Comparison of ENCODE assay signal across 8 cellular contexts in genomic region chr19:12995596-12996541, GRCh38. TPM values are rescaled to one million over a fixed set of nuclear protein-coding genes. Genes with fewer than 3 reads are reported as not detected.
DNase-seq lines count a peak whose midpoint lies in the region; ATAC-seq and TF ChIP-seq lines count a peak whose summit lies in the region.

No MANE protein-coding gene starts in this region.

- no peak overlapping the region for H2BK20ac ChIP-seq in H9 (ENCODE audit: low read depth, low read length, poor library complexity, severe bottlenecking)

- H3K9me3 Mint-ChIP-seq in H9 (peaks cover 2 to 9% of the 10 kb centered on the region in 2 experiments; a peak in 2 of 5 replicates), immature natural killer cell (peaks cover 0 to 2% (median 0%) of the 10 kb centered on the region in 6 donors)
- no peaks in the 10 kb centered on the region for H3K9me3 Mint-ChIP-seq in stimulated activated naive B cell treated with anti-CD40 and anti-IgM and Interleukin-4, amounts not matched to agents 10 μg/mL and 1 μg/mL and 100 μg/mL, for 72 hours

- DNase-seq in AG08395 (ENCODE audit: low spot score) (peak; percentile 29), H9 (no peak), immature natural killer cell (peak in 2 of 3 donors; percentile 28 to 30), T-helper 1 cell (no peak), NCI-H128 (lab: John Stamatoyannopoulos, UW; ENCODE audit: unreplicated experiment) (no peak)
- DNase-seq in stimulated activated naive B cell treated with anti-CD40 and anti-IgM and Interleukin-4, amounts not matched to agents 10 μg/mL and 1 μg/mL and 100 μg/mL, for 72 hours: no peak

- H3K27me3 Mint-ChIP-seq in H9 (ENCODE audit: low read depth) (peaks cover 97% of the 10 kb centered on the region), immature natural killer cell (ENCODE audit: low read depth in 3 of 3) (peaks cover 26 to 44% (median 39%) of the 10 kb centered on the region in 3 donors)
- H3K27me3 Mint-ChIP-seq in stimulated activated naive B cell treated with anti-CD40 and anti-IgM and Interleukin-4, amounts not matched to agents 10 μg/mL and 1 μg/mL and 100 μg/mL, for 72 hours: peaks cover 12 to 32% of the 10 kb centered on the region in 2 donors

- TF ChIP-seq CTCF in H9 (conservative IDR thresholded peaks at IDR 0.05): no peak

- H2BK12ac ChIP-seq in H9 (ENCODE audit: insufficient read length, low read depth, low read length): no peak overlapping the region

- H3K18ac ChIP-seq in H9 (ENCODE audit: insufficient read length, low read depth, low read length): no peak overlapping the region

- H4K91ac ChIP-seq in H9 (ENCODE audit: insufficient read length, low read depth, low read length): no peak overlapping the region

- H3K79me2 ChIP-seq in H9 (ENCODE audit: insufficient read depth, low read length): no peaks in the 10 kb centered on the region

- H3K4ac ChIP-seq in H9 (ENCODE audit: low read depth, low read length): no peak overlapping the region

- H2AFZ ChIP-seq in H9 (ENCODE audit: low read length): no peak overlapping the region

- no peak overlapping the region for H3K56ac ChIP-seq in H9 (ENCODE audit: insufficient read length, low read depth, low read length)

- H3K27ac ChIP-seq in H9 (ENCODE audit: insufficient read length, low read depth, low read length) (no peak overlapping the region), angular gyrus (ENCODE audit: low read depth, low read length) (peak overlapping the region; percentile 84)

- H3K4me1 ChIP-seq in H9 (ENCODE audit: insufficient read depth, low read length): no peaks in the 10 kb centered on the region

- H3K14ac ChIP-seq in H9 (ENCODE audit: insufficient read depth, low read length): no peak overlapping the region

- H4K5ac ChIP-seq in H9 (ENCODE audit: insufficient read length, low read depth, low read length): no peak overlapping the region

- WGBS in H9 (ENCODE audit: extremely low coverage, insufficient read length, low lambda C conversion rate): no CpG with 5 or more reads among the region's 138 CpGs

- no peak overlapping the region for H3K23ac ChIP-seq in H9 (ENCODE audit: insufficient read length, low read depth, low read length)

- no peak overlapping the region for H2AK5ac ChIP-seq in H9 (ENCODE audit: insufficient read length, low read length)

- H3K36me3 Mint-ChIP-seq in H9 (ENCODE audit: insufficient read depth in 1 of 3, low read depth in 3 of 3) (peaks cover 0 to 2% (median 0%) of the 10 kb centered on the region in 3 experiments; a peak in 1 of 7 replicates), immature natural killer cell (peaks cover 0 to 4% (median 0%) of the 10 kb centered on the region in 3 donors)
- peaks cover 0 to 3% of the 10 kb centered on the region in 2 donors for H3K36me3 Mint-ChIP-seq in stimulated activated naive B cell treated with anti-CD40 and anti-IgM and Interleukin-4, amounts not matched to agents 10 μg/mL and 1 μg/mL and 100 μg/mL, for 72 hours

- H2BK5ac ChIP-seq in H9 (ENCODE audit: insufficient read length, low read length): no peak overlapping the region

- peaks cover 57% of the 10 kb centered on the region for H3K27me3 ChIP-seq in H9 (ENCODE audit: insufficient read depth, low read length)

- H3K4me2 ChIP-seq in H9 (ENCODE audit: insufficient read depth, insufficient read length, low read length): no peak overlapping the region

- no peak overlapping the region for H2BK120ac ChIP-seq in H9 (ENCODE audit: low read depth, low read length, poor library complexity, severe bottlenecking)

- H3K9ac ChIP-seq in H9 (ENCODE audit: extremely low read depth, insufficient read length, low read length): no peak overlapping the region

- no peaks in the 10 kb centered on the region for H3K9me3 ChIP-seq in H9 (ENCODE audit: control insufficient read depth, low read depth, low read length)

- peaks cover 4% of the 10 kb centered on the region for H3K23me2 ChIP-seq in H9 (ENCODE audit: insufficient read length, low read depth, low read length, poor library complexity, severe bottlenecking)

- no peaks in the 10 kb centered on the region for H3K79me1 ChIP-seq in H9 (ENCODE audit: insufficient read depth, low read depth, low read length, poor library complexity, severe bottlenecking)

- H4K8ac ChIP-seq in H9 (replicated peaks; ENCODE audit: insufficient read length, low read depth, low read length): no peak overlapping the region

- H3K4me1 Mint-ChIP-seq in H9 (peaks cover 3 to 8% of the 10 kb centered on the region in 2 experiments), immature natural killer cell (peaks cover 7 to 12% of the 10 kb centered on the region in 2 donors)
- H3K4me1 Mint-ChIP-seq in stimulated activated naive B cell treated with anti-CD40 and anti-IgM and Interleukin-4, amounts not matched to agents 10 μg/mL and 1 μg/mL and 100 μg/mL, for 72 hours: peaks cover 10 to 13% of the 10 kb centered on the region in 2 donors

- no peak overlapping the region for H2BK15ac ChIP-seq in H9 (ENCODE audit: low read depth, low read length)

- ATAC-seq in stimulated activated naive B cell treated with anti-CD40 and anti-IgM and Interleukin-4, amounts not matched to agents 10 μg/mL and 1 μg/mL and 100 μg/mL, for 72 hours (replicated peaks): peak; percentile 43 to 45
- no peak for ATAC-seq in HG03135 (IDR thresholded peaks at IDR 0.05; ENCODE audit: unreplicated experiment)

- no peak overlapping the region for H3K27ac Mint-ChIP-seq in H9
- peak overlapping the region in 1 of 6 donors; percentile 17 for H3K27ac Mint-ChIP-seq in immature natural killer cell
- peak overlapping the region; percentile 53 for H3K27ac Mint-ChIP-seq in stimulated activated naive B cell treated with anti-CD40 and anti-IgM and Interleukin-4, amounts not matched to agents 10 μg/mL and 1 μg/mL and 100 μg/mL, for 72 hours

- H4K20me1 ChIP-seq in H9 (ENCODE audit: control insufficient read depth, insufficient read depth, insufficient read length): peaks cover 5% of the 10 kb centered on the region

- H3K4me3 Mint-ChIP-seq in H9: peak overlapping the region; percentile 38 to 78; a peak in 4 of 5 replicates
- peak overlapping the region; percentile 47 to 84 (median 71) for H3K4me3 Mint-ChIP-seq in immature natural killer cell
- peak overlapping the region; percentile 87 to 90 for H3K4me3 Mint-ChIP-seq in stimulated activated naive B cell treated with anti-CD40 and anti-IgM and Interleukin-4, amounts not matched to agents 10 μg/mL and 1 μg/mL and 100 μg/mL, for 72 hours

- no peak overlapping the region for H3T11ph ChIP-seq in H9 (ENCODE audit: low read length)

RNA-seq across cellular contexts. Expression of gene NFIX, which starts 0.6 kb away (rescaled TPM):
- 0.20 and 0.31 TPM in 2 replicates for total RNA-seq in H9 (2021)
- polyA plus RNA-seq in immature natural killer cell: under 1 TPM in 1 of 3 donors, not detected in 2; 0.49 TPM

RNA-seq across cellular contexts. Expression of gene DAND5, which starts 26.5 kb away (rescaled TPM):
- 0.11 and 0.13 TPM in 2 replicates for total RNA-seq in H9 (2021)
- polyA plus RNA-seq in immature natural killer cell: not detected

RNA-seq across cellular contexts. Expression of gene GADD45GIP1, which starts 38.8 kb away (rescaled TPM):
- 44.5 and 45.6 TPM in 2 replicates for total RNA-seq in H9 (2021)
- polyA plus RNA-seq in immature natural killer cell: 10 to 100 TPM; 37.4 to 69.1 (median 56.8) TPM

RNA-seq across cellular contexts. Expression of gene RAD23A, which starts 50.2 kb away (rescaled TPM):
- total RNA-seq in H9 (2021): 62.2 and 67.0 TPM in 2 replicates
- 100 to 1,000 TPM in 1 of 3 donors, 10 to 100 TPM in 2; 68.9 to 121 (median 69.4) TPM for polyA plus RNA-seq in immature natural killer cell

RNA-seq across cellular contexts. Expression of gene CALR, which starts 57.5 kb away (rescaled TPM):
- 887 and 938 TPM in 2 replicates for total RNA-seq in H9 (2021)
- 100 to 1,000 TPM; 125 to 301 (median 238) TPM for polyA plus RNA-seq in immature natural killer cell

Comparison
In these comparisons a context has a peak if more than half of its experiments do, and no peak if none do; other contexts are left out.
1. DNase-seq: peak in AG08395 (single experiment) and immature natural killer cell (2 of 3); none in H9 (single experiment), stimulated activated naive B cell treated with anti-CD40 and anti-IgM and Interleukin-4, amounts not matched to agents 10 μg/mL and 1 μg/mL and 100 μg/mL, for 72 hours (single experiment), T-helper 1 cell (0 of 5) and NCI-H128 (single experiment).
2. Peak in every context shown above with its lines, with median percentiles within 50 percentile points of each other: H3K4me3 Mint-ChIP-seq.